1 cellular context compared by ENCODE assay signal in genomic region chr10:100746413-100746931, GRCh38.
TF ChIP-seq lines count a peak whose summit lies in the region.

No MANE protein-coding gene starts in this region.

TF ChIP-seq in WTC11, 78 proteins besides CTCF, POLR2A, EP300 and RAD21:
- TF ChIP-seq, protein P1, sequence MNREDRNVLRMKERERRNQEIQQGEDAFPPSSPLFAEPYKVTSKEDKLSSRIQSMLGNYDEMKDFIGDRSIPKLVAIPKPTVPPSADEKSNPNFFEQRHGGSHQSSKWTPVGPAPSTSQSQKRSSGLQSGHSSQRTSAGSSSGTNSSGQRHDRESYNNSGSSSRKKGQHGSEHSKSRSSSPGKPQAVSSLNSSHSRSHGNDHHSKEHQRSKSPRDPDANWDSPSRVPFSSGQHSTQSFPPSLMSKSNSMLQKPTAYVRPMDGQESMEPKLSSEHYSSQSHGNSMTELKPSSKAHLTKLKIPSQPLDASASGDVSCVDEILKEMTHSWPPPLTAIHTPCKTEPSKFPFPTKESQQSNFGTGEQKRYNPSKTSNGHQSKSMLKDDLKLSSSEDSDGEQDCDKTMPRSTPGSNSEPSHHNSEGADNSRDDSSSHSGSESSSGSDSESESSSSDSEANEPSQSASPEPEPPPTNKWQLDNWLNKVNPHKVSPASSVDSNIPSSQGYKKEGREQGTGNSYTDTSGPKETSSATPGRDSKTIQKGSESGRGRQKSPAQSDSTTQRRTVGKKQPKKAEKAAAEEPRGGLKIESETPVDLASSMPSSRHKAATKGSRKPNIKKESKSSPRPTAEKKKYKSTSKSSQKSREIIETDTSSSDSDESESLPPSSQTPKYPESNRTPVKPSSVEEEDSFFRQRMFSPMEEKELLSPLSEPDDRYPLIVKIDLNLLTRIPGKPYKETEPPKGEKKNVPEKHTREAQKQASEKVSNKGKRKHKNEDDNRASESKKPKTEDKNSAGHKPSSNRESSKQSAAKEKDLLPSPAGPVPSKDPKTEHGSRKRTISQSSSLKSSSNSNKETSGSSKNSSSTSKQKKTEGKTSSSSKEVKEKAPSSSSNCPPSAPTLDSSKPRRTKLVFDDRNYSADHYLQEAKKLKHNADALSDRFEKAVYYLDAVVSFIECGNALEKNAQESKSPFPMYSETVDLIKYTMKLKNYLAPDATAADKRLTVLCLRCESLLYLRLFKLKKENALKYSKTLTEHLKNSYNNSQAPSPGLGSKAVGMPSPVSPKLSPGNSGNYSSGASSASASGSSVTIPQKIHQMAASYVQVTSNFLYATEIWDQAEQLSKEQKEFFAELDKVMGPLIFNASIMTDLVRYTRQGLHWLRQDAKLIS (CRISPR knock-in tag; IDR thresholded peaks at IDR 0.05; ENCODE audit: borderline replicate concordance) = no peak
- no peak for TF ChIP-seq RELA (CRISPR knock-in tag; IDR thresholded peaks at IDR 0.05; ENCODE audit: borderline replicate concordance)
- TF ChIP-seq ATF1 (CRISPR knock-in tag; IDR thresholded peaks at IDR 0.05) = no peak
- no peak for TF ChIP-seq ZNF396 (CRISPR knock-in tag; IDR thresholded peaks at IDR 0.05; ENCODE audit: borderline replicate concordance)
- TF ChIP-seq TEAD1 (CRISPR knock-in tag; IDR thresholded peaks at IDR 0.05) = no peak
- TF ChIP-seq, protein P2, sequence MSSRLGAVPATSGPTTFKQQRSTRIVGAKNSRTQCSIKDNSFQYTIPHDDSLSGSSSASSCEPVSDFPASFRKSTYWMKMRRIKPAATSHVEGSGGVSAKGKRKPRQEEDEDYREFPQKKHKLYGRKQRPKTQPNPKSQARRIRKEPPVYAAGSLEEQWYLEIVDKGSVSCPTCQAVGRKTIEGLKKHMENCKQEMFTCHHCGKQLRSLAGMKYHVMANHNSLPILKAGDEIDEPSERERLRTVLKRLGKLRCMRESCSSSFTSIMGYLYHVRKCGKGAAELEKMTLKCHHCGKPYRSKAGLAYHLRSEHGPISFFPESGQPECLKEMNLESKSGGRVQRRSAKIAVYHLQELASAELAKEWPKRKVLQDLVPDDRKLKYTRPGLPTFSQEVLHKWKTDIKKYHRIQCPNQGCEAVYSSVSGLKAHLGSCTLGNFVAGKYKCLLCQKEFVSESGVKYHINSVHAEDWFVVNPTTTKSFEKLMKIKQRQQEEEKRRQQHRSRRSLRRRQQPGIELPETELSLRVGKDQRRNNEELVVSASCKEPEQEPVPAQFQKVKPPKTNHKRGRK (CRISPR knock-in tag; IDR thresholded peaks at IDR 0.05; ENCODE audit: borderline replicate concordance) = no peak
- TF ChIP-seq ZNF219 (CRISPR knock-in tag; IDR thresholded peaks at IDR 0.05; ENCODE audit: borderline replicate concordance) = no peak
- no peak for TF ChIP-seq ETV6 (CRISPR knock-in tag; IDR thresholded peaks at IDR 0.05)
- TF ChIP-seq JUN (CRISPR knock-in tag; IDR thresholded peaks at IDR 0.05) = no peak
- TF ChIP-seq FOXP1 (CRISPR knock-in tag; IDR thresholded peaks at IDR 0.05; ENCODE audit: borderline replicate concordance) = no peak
- no peak for TF ChIP-seq PREB (CRISPR knock-in tag; IDR thresholded peaks at IDR 0.05; ENCODE audit: borderline replicate concordance)
- no peak for TF ChIP-seq IRF2 (CRISPR knock-in tag; IDR thresholded peaks at IDR 0.05; ENCODE audit: borderline replicate concordance, low read depth)
- TF ChIP-seq KAT7 (CRISPR knock-in tag; IDR thresholded peaks at IDR 0.05; ENCODE audit: borderline replicate concordance) = no peak
- TF ChIP-seq MAX (CRISPR knock-in tag; IDR thresholded peaks at IDR 0.05) = no peak
- no peak for TF ChIP-seq ATF2 (CRISPR knock-in tag; IDR thresholded peaks at IDR 0.05; ENCODE audit: borderline replicate concordance, low read depth)
